20 cellular contexts compared by ENCODE assay signal in the genomic region with DNA sequence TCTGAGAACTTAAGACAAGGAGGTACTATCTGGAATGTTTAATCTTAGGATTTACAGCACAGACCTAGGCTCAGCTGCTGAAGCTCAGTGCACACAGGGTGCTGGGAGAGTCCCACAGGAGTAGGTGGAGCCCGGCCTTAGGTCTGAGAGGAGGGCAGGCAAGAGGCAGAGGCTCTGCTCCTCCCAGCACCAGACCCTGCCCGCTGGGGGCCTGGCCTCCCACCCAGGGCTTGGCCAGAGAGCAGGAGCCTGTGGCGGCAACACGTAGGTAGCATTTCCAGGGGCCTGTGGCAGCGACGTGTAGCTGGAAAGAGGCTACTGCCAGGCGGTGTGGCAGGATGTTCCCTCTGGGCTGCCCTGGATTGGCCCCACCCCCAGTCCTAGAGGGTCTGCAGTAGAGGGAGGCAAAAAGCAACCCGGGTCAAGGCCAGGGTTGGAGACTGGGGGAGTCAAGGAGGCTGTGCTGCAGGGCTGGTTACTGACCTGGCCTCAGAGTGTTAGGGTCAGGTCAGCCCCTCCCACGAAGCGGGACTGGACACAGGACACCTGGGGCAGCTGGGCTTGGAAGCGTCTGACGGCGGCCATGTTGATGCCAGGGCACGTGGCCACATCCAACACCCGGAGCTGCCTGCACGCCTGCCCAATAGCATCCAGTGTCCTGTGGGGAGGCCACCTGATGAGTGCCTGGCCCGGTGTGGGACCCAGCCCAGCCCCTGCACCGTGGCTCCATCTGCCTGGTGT. TPM values are rescaled to one million over a fixed set of nuclear protein-coding genes. Genes with fewer than 3 reads are reported as not detected.
A peak's percentile ranks its signal among the peaks of the same experiment; 100 is the strongest.
DNase-seq lines count a peak whose midpoint lies in the region; ATAC-seq and TF ChIP-seq lines count a peak whose summit lies in the region.
"Had no signal": no experiment of that assay in that cellular context is flagged by ENCODE, and none has a peak within 500 bp of the region (broad histone marks: within the 10 kb centered on the region; RNA-seq: fewer than 3 reads in every experiment).

No MANE protein-coding gene starts in this region.

- H3K27ac ChIP-seq in PC-9 (peak overlapping the region; percentile 64), gastrocnemius medialis (peak overlapping the region; percentile 53 to 83 (median 70))
- H3K27ac ChIP-seq: right atrium auricular region had no signal

- POLR2A ChIA-PET in PC-9 (lab: Charles Lee; ENCODE audit: unreplicated experiment) = interaction anchor here (0.5 to 1.5 kb wide), 7 partner anchors 20 to 691 kb away, joined by 3 to 24 read pairs (median 7); a partner anchor contains a TSS

- peak overlapping the region; percentile 65 for H3K4me2 ChIP-seq in PC-9

- H3K36me3 ChIP-seq in PC-9 (ENCODE audit: low read depth) = 0 out of 2 replicates have a peak, but pooled peaks cover 3% of the 10 kb centered on the region
- H3K36me3 ChIP-seq in gastrocnemius medialis = peaks cover 0 to 11% of the 10 kb centered on the region in 2 donors
- H3K36me3 ChIP-seq: right atrium auricular region had no signal

- H3K4me1 ChIP-seq in PC-9 (replicated peaks; ENCODE audit: insufficient read depth) (peaks cover 45% of the 10 kb centered on the region), gastrocnemius medialis (peaks cover 23 to 24% of the 10 kb centered on the region in 2 donors)
- H3K4me1 ChIP-seq: right atrium auricular region had no signal

- H3K4me3 ChIP-seq in PC-9 = no peak overlapping the region; the same call in 1 of the 2 replicates
- H3K4me3 ChIP-seq in gastrocnemius medialis = no peak overlapping the region
- H3K4me3 ChIP-seq: right atrium auricular region, upper lobe of left lung had no signal

- H3F3A ChIP-seq in PC-9 (ENCODE audit: insufficient read depth, low read depth) = peaks cover 56% of the 10 kb centered on the region

- ATAC-seq in gastrocnemius medialis = peak in 1 of 2 donors; percentile 61
- ATAC-seq: activated CD4-positive, CD25-positive, alpha-beta regulatory T cell treated with anti-CD3 and anti-CD28 coated beads, Interleukin-2, amount 50 U/mL, for 24 hours; naive thymus-derived CD8-positive, alpha-beta T cell; T-cell had no signal

- CTCF ChIA-PET in PC-9 (lab: Charles Lee) = interaction anchor here (0.6 kb wide), 2 partner anchors 224 to 499 kb away, joined by 9 to 10 read pairs; a partner anchor contains a TSS

- DNase-seq in NCI-H82 (lab: John Stamatoyannopoulos, UW) (peak; percentile 28), NCI-H82 treated with DMSO at 0.1 percent for 48 hours (lab: John Stamatoyannopoulos, UW; ENCODE audit: unreplicated experiment) (no peak), PC-9 (peak in 1 of 2 experiments; percentile 53), fibroblast of gingiva (ENCODE audit: low read depth) (peak; percentile 24), gastrocnemius medialis (peak in 1 of 2 donors; percentile 54), COLO829 (ENCODE audit: low spot score) (no peak), D341Med (ENCODE audit: low spot score) (no peak), retina (no peak)
- DNase-seq: ACHN; activated naive CD8-positive, alpha-beta T cell treated with anti-CD3 and anti-CD28 coated beads for 36 hours; central memory CD4-positive, alpha-beta T cell; naive thymus-derived CD8-positive, alpha-beta T cell; NCI-H1436; NCI-H446 treated with DMSO at 0.1 percent for 48 hours; stimulated activated CD4-positive, alpha-beta T cell treated with anti-CD3 and anti-CD28 coated beads, Interleukin-4, amount 100 ng/mL, for 24 hours; T-cell had no signal

- in situ Hi-C loops in gastrocnemius medialis (cut with MboI; ENCODE audit: low sequenced_read_pairs in 4 of 4) = no loop called here

- intact Hi-C loops in PC-9 (cut with micrococcal nuclease; ENCODE audit: unreplicated experiment) (loop anchor here (2.0 kb wide), 1 partner anchor 40 kb away; a partner anchor contains a TSS), gastrocnemius medialis (cut with DNase I; ENCODE audit: low total_unique reads) (no loop called here)

- H3K27me3 ChIP-seq in PC-9 (ENCODE audit: insufficient read depth, low read depth) = no peaks in the 10 kb centered on the region
- no peaks in the 10 kb centered on the region for H3K27me3 ChIP-seq in gastrocnemius medialis
- H3K27me3 ChIP-seq: right atrium auricular region, upper lobe of left lung had no signal

- no peak for TF ChIP-seq CTCF in PC-9 (conservative IDR thresholded peaks at IDR 0.05)
- no peak for TF ChIP-seq CTCF in gastrocnemius medialis (IDR thresholded peaks at IDR 0.05 in 4 of 5, conservative IDR thresholded peaks at IDR 0.05 in 1 of 5)

- H3K79me2 ChIP-seq in PC-9 (ENCODE audit: low read depth) = no peaks in the 10 kb centered on the region

- no peaks in the 10 kb centered on the region for H3K9me3 ChIP-seq in PC-9 (ENCODE audit: insufficient read depth, low read depth)
- H3K9me3 ChIP-seq in gastrocnemius medialis = no peaks in the 10 kb centered on the region
- H3K9me3 ChIP-seq: right atrium auricular region, upper lobe of left lung had no signal

- TF ChIP-seq POLR2A in gastrocnemius medialis (IDR thresholded peaks at IDR 0.05) = no peak

- H4K20me1 ChIP-seq in PC-9 (ENCODE audit: insufficient read depth) = no peaks in the 10 kb centered on the region

- H3K9me2 ChIP-seq in PC-9 (ENCODE audit: insufficient read depth) = no peaks in the 10 kb centered on the region

- H2AFZ ChIP-seq in PC-9 = no peak overlapping the region

- BruUV-seq in PC-9 (replicated peaks; lab: Mats Ljungman, UMichigan) = no TSS peak

RNA-seq across cellular contexts. Expression of a gene that starts 8.4 kb away (rescaled TPM):
- total RNA-seq in PC-9 (2021) = 32.4 and 51.1 TPM in 2 replicates
- total RNA-seq in gastrocnemius medialis = under 1 TPM; 0.09 to 0.55 (median 0.29) TPM

RNA-seq across cellular contexts. Expression of a gene that starts 15.3 kb away (rescaled TPM):
- 78.4 and 82.5 TPM in 2 replicates for total RNA-seq in PC-9 (2021)
- 100 to 1,000 TPM in 1 of 4 donors, 10 to 100 TPM in 3; 67.8 to 114 (median 96.5) TPM for total RNA-seq in gastrocnemius medialis

RNA-seq across cellular contexts. Expression of a gene that starts 17.4 kb away (rescaled TPM):
- total RNA-seq in PC-9 (2021) (0.35 TPM in 1 of 2 replicates, not detected in the other), gastrocnemius medialis (1 to 10 TPM in 1 of 4 donors, under 1 TPM in 3; 0.20 to 2.3 (median 0.88) TPM)
- total RNA-seq: naive thymus-derived CD8-positive, alpha-beta T cell; OCI-LY7 had no signal

RNA-seq across cellular contexts. Expression of a gene that starts 19.6 kb away (rescaled TPM):
- total RNA-seq in PC-9 (2021) = 39.5 and 42.0 TPM in 2 replicates
- 10 to 100 TPM; 14.7 to 35.8 (median 29.2) TPM for total RNA-seq in gastrocnemius medialis

RNA-seq across cellular contexts. Expression of a gene that starts 23.5 kb away (rescaled TPM):
- total RNA-seq in PC-9 (2021) (21.7 and 24.6 TPM in 2 replicates), gastrocnemius medialis (1 to 10 TPM; 2.5 to 7.7 (median 4.5) TPM)

Comparison
In these comparisons a context has a peak if more than half of its experiments do, and no peak if none do; other contexts are left out.
1. DNase-seq: peak in NCI-H82 (single experiment) and fibroblast of gingiva (single experiment); none in NCI-H82 treated with DMSO at 0.1 percent for 48 hours (single experiment), COLO829 (single experiment), D341Med (single experiment) and retina (single experiment).
2. RNA of a gene that starts 8.4 kb away (total RNA-seq): 32.4 to 51.1 TPM in PC-9; 0.09 to 0.55 TPM in gastrocnemius medialis; every median in the first group is over 10 times any median in the second.